Comparison of ENCODE assay signal across 1 cellular context in the genomic region with DNA sequence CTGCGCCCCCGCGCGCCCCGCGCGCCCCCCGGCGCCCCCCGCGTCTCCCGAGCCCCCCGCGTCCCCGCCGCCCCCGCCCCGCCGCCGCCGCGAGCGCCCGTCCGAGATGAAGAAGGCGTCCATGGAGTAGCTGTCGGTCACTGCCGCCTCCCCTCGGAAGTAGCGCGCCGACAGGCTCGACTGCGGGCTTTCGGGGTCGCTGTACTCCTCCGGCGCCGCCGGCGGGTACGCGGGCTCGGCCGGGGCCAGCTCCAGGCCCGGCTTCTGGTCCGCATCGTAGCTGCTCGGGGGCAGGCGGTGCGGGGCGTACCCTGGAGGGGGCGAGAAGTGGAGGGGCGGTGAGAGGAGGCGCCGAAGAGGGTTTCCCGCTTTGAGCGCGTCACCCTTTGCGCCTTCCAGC.
TF ChIP-seq lines count a peak whose summit lies in the region.

No MANE protein-coding gene starts in this region.

TF ChIP-seq in H1, 55 proteins besides CTCF, POLR2A, EP300 and RAD21:
- peak; percentile 10 for TF ChIP-seq EZH2 (IDR thresholded peaks at IDR 0.05; ENCODE audit: low read depth, low read length, severe bottlenecking)
- peak; percentile 36; the same call in 1 of the 2 replicates for TF ChIP-seq SUZ12 (IDR thresholded peaks at IDR 0.05; ENCODE audit: low read length)
- no peak for TF ChIP-seq CHD1 (IDR thresholded peaks at IDR 0.05; ENCODE audit: low read depth, low read length)
